ENCODE assay signal across 8 cellular contexts in genomic region chr19:49533551-49534488, GRCh38. TPM values are rescaled to one million over a fixed set of nuclear protein-coding genes. Genes with fewer than 3 reads are reported as not detected.
A peak's percentile ranks its signal among the peaks of the same experiment; 100 is the strongest.
DNase-seq lines count a peak whose midpoint lies in the region; ATAC-seq, FAIRE-seq and TF ChIP-seq lines count a peak whose summit lies in the region.

No MANE protein-coding gene starts in this region.

- H3K9me3 ChIP-seq in WERI-Rb-1 (ENCODE audit: severe bottlenecking): no peaks in the 10 kb centered on the region
- no peaks in the 10 kb centered on the region for H3K9me3 ChIP-seq in breast epithelium

- DNase-seq in D721Med (ENCODE audit: insufficient read length, low spot score): peak; percentile 63
- DNase-seq in NB4 (ENCODE audit: low read depth): peak; percentile 82
- peak; percentile 69 for DNase-seq in WERI-Rb-1
- peak; percentile 63 to 75 for DNase-seq in breast epithelium (ENCODE audit: low spot score in 2 of 2)
- no peak for DNase-seq in kidney epithelial cell (ENCODE audit: low read depth)
- peak; percentile 78 for DNase-seq in stimulated activated CD4-positive, alpha-beta T cell treated with anti-CD3 and anti-CD28 coated beads, Interleukin-2, amount 100 ng/mL, for 4 hours (ENCODE audit: low read depth)
- no peak for DNase-seq in HK-2 (ENCODE audit: unreplicated experiment)

- peaks cover 14% of the 10 kb centered on the region for H3K36me3 ChIP-seq in WERI-Rb-1
- no peaks in the 10 kb centered on the region for H3K36me3 ChIP-seq in breast epithelium
- H3K36me3 ChIP-seq in kidney epithelial cell (ENCODE audit: control insufficient read depth, insufficient read depth, low read length): no peaks in the 10 kb centered on the region

- TF ChIP-seq POLR2A in NB4 (IDR thresholded peaks at IDR 0.05; ENCODE audit: extremely low read depth, insufficient read length): no peak
- no peak for TF ChIP-seq POLR2A in breast epithelium (IDR thresholded peaks at IDR 0.05)

- no peak for FAIRE-seq in D721Med (lab: Jason Lieb, UNC)

- H3K27me3 ChIP-seq in WERI-Rb-1 (ENCODE audit: insufficient read depth, low read depth, severe bottlenecking) (no peaks in the 10 kb centered on the region), breast epithelium (no peaks in the 10 kb centered on the region), kidney epithelial cell (ENCODE audit: control insufficient read depth, insufficient read depth, low read length) (no peaks in the 10 kb centered on the region)

- TF ChIP-seq CTCF in D721Med (IDR thresholded peaks at IDR 0.05; ENCODE audit: insufficient read depth, missing control alignments): peak; percentile 0
- peak; percentile 17 for TF ChIP-seq CTCF in NB4 (IDR thresholded peaks at IDR 0.05; ENCODE audit: low read depth, low read length)
- TF ChIP-seq CTCF in WERI-Rb-1 (IDR thresholded peaks at IDR 0.05; ENCODE audit: low read depth, low read length): peak; percentile 55
- TF ChIP-seq CTCF in breast epithelium (IDR thresholded peaks at IDR 0.05): peak in 2 of 3 donors; percentile 20 to 50
- TF ChIP-seq CTCF in kidney epithelial cell (IDR thresholded peaks at IDR 0.05; ENCODE audit: insufficient read depth, low read length, poor library complexity, severe bottlenecking): peak; percentile 44

- peaks cover 0 to 3% of the 10 kb centered on the region in 2 donors for H3K4me1 ChIP-seq in breast epithelium

- intact Hi-C loops in breast epithelium (cut with DNase I; ENCODE audit: low total_unique reads): loop anchor here (1.0 kb wide), 1 partner anchor 26 kb away; no protein-coding TSS in a partner anchor

- peak; percentile 73 for ATAC-seq in GM21619 (IDR thresholded peaks at IDR 0.05; ENCODE audit: unreplicated experiment)

- H3K4me3 ChIP-seq in NB4 (ENCODE audit: low read depth, low read length) (no peak overlapping the region), WERI-Rb-1 (ENCODE audit: low read depth, low read length) (peak overlapping the region; percentile 68), breast epithelium (peak overlapping the region; percentile 46 to 67 (median 63)), kidney epithelial cell (ENCODE audit: low read depth, low read length) (peak overlapping the region; percentile 49)

- H3K27ac ChIP-seq in WERI-Rb-1: no peak overlapping the region
- no peak overlapping the region for H3K27ac ChIP-seq in breast epithelium

RNA-seq across cellular contexts. Expression of gene RCN3, which starts 6.0 kb away (rescaled TPM):
- total RNA-seq in breast epithelium (10 to 100 TPM; 17.3 to 40.2 (median 34.7) TPM), kidney epithelial cell (16.4 and 20.7 TPM in 2 replicates)

RNA-seq across cellular contexts. Expression of gene FCGRT, which starts 21.4 kb away (rescaled TPM):
- total RNA-seq in breast epithelium (100 to 1,000 TPM; 164 to 389 (median 199) TPM), kidney epithelial cell (66.7 and 80.2 TPM in 2 replicates)

RNA-seq across cellular contexts. Expression of gene RPS11, which starts 37.6 kb away (rescaled TPM):
- total RNA-seq in breast epithelium: 1,000 to 10,000 TPM; 5,709 to 7,550 (median 5,876) TPM
- total RNA-seq in kidney epithelial cell: 3,617 and 3,738 TPM in 2 replicates

RNA-seq across cellular contexts. Expression of gene RPL13A, which starts 46.4 kb away (rescaled TPM):
- total RNA-seq in breast epithelium: 1,000 to 10,000 TPM; 3,591 to 5,468 (median 4,346) TPM
- 2,967 and 3,596 TPM in 2 replicates for total RNA-seq in kidney epithelial cell

RNA-seq across cellular contexts. Expression of gene NOSIP, which starts 46.5 kb away (rescaled TPM):
- total RNA-seq in breast epithelium: 10 to 100 TPM; 54.7 to 60.0 (median 57.4) TPM
- 89.4 and 91.4 TPM in 2 replicates for total RNA-seq in kidney epithelial cell

Comparison
In these comparisons a context has a peak if more than half of its experiments do, and no peak if none do; other contexts are left out.
1. DNase-seq: peak in D721Med (single experiment), NB4 (single experiment), WERI-Rb-1 (single experiment), breast epithelium (2 of 2) and stimulated activated CD4-positive, alpha-beta T cell treated with anti-CD3 and anti-CD28 coated beads, Interleukin-2, amount 100 ng/mL, for 4 hours (single experiment); none in kidney epithelial cell (single experiment) and HK-2 (single experiment).
2. CTCF ChIP-seq: peak in every context shown above with its lines; median percentile 55 in WERI-Rb-1; 44 in kidney epithelial cell; 35 in breast epithelium; 17 in NB4; 0 in D721Med.